27 cellular contexts compared by ENCODE assay signal in the genomic region with DNA sequence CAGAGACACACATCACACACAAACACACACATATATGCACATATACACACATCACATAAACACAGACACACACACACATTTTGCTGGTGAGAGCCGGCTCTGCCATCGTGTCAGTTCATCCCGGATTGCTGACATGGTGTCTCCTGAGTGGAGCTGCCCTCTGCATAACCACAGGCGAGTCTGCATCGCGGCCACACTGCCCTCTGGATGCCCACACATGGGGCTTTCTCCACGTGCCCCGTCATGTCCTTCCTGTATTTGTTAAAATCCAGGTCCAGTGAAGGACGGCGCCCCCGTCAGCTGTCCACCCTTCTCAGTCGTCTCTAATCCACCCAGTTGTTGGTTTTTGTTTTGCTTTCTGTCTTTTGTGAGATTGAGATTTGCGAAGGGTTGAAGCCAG. TPM values are rescaled to one million over a fixed set of nuclear protein-coding genes. Genes with fewer than 3 reads are reported as not detected.
DNase-seq lines count a peak whose midpoint lies in the region; ATAC-seq and TF ChIP-seq lines count a peak whose summit lies in the region.
"Had no signal": no experiment of that assay in that cellular context is flagged by ENCODE, and none has a peak within 500 bp of the region (broad histone marks: within the 10 kb centered on the region; RNA-seq: fewer than 3 reads in every experiment).

No MANE protein-coding gene starts in this region.

- H3K27ac ChIP-seq in dorsolateral prefrontal cortex (peak overlapping the region in 52 of 59 donors; percentile 4 to 97 (median 73)), osteoblast (ENCODE audit: low read depth, low read length) (no peak overlapping the region), aorta (ENCODE audit: low read depth in 1 of 2, low read length in 2 of 2) (no peak overlapping the region)
- H3K27ac ChIP-seq: BLaER1 treated with 17β-estradiol and CSF1 and Interleukin-3, amounts not matched to agents 10 nM and 100 nM; HL-60; Peyer's patch; SJSA1 had no signal

- no peak for ATAC-seq in left cardiac atrium
- no peak for ATAC-seq in aorta (ENCODE audit: low FRiP score)
- ATAC-seq: CD8-positive, alpha-beta T cell; HCT116; HepG2 had no signal

- no peaks in the 10 kb centered on the region for H3K79me2 ChIP-seq in osteoblast (ENCODE audit: insufficient read depth, low read length)

- peaks cover 2% of the 10 kb centered on the region for H3K9me3 ChIP-seq in osteoblast (ENCODE audit: low read depth, low read length)
- H3K9me3 ChIP-seq in aorta (ENCODE audit: control insufficient read depth, low read length): no peaks in the 10 kb centered on the region
- H3K9me3 ChIP-seq: Peyer's patch, SJSA1 had no signal

- DNase-seq in left cardiac atrium: peak; percentile 22
- DNase-seq in cardiac septum (ENCODE audit: low spot score): no peak
- peak in 6 of 10 donors; percentile 4 to 44 (median 36) for DNase-seq in dorsolateral prefrontal cortex
- peak; percentile 65 for DNase-seq in osteoblast (ENCODE audit: insufficient read length, low spot score, missing footprints)
- peak; percentile 38 for DNase-seq in aorta
- no peak for DNase-seq in medulla oblongata (ENCODE audit: extremely low spot score)
- DNase-seq in kidney tubule cell (ENCODE audit: low spot score): no peak
- DNase-seq in NCI-H1694 (lab: John Stamatoyannopoulos, UW): no peak
- DNase-seq: 8988T; Calu3; CD8-positive, alpha-beta T cell; DMS153; KBM-7; NCI-H1092 treated with DMSO at 0.1 percent for 48 hours; NCI-H1436 treated with DMSO at 0.1 percent for 48 hours; NCI-H2029 treated with DMSO at 0.1 percent for 48 hours; NCI-H2171; NCI-H524 treated with DMSO at 0.1 percent for 48 hours; NCI-H82; Peyer's patch had no signal

- H3K27me3 ChIP-seq in dorsolateral prefrontal cortex (no peaks in the 10 kb centered on the region), osteoblast (ENCODE audit: insufficient read depth, low read length) (peaks cover 59% of the 10 kb centered on the region), aorta (ENCODE audit: control insufficient read depth in 1 of 2, insufficient read depth in 2 of 2, low read length in 1 of 2) (no peaks in the 10 kb centered on the region)
- H3K27me3 ChIP-seq: BLaER1 treated with 17β-estradiol and CSF1 and Interleukin-3, amounts not matched to agents 10 nM and 100 nM; Peyer's patch had no signal

- H2AFZ ChIP-seq in osteoblast (ENCODE audit: low read length): no peak overlapping the region

- intact Hi-C loops in left cardiac atrium (cut with DNase I) (no loop called here), cardiac septum (cut with DNase I) (no loop called here), dorsolateral prefrontal cortex (cut with DNase I) (no loop called here), aorta (cut with DNase I) (no loop called here)

- H4K20me1 ChIP-seq in osteoblast (ENCODE audit: insufficient read depth, low read length): no peaks in the 10 kb centered on the region

- no peak overlapping the region for H3K4me2 ChIP-seq in osteoblast (ENCODE audit: insufficient read depth, low read length)
- H3K4me2 ChIP-seq: BLaER1 treated with 17β-estradiol and CSF1 and Interleukin-3, amounts not matched to agents 10 nM and 100 nM had no signal

- H3K4me3 ChIP-seq in dorsolateral prefrontal cortex (peak overlapping the region in 20 of 59 donors; percentile 1 to 59 (median 16)), osteoblast (ENCODE audit: insufficient read depth, low read length) (no peak overlapping the region), aorta (ENCODE audit: low read length in 2 of 2) (no peak overlapping the region)
- H3K4me3 ChIP-seq: BLaER1 treated with 17β-estradiol and CSF1 and Interleukin-3, amounts not matched to agents 10 nM and 100 nM; Peyer's patch; SJSA1 had no signal

- TF ChIP-seq CTCF in dorsolateral prefrontal cortex (IDR thresholded peaks at IDR 0.05 in 54 of 56, conservative IDR thresholded peaks at IDR 0.05 in 2 of 56; ENCODE audit: low read depth in 1 of 56, partially characterized antibody in 56 of 56) (no peak), osteoblast (IDR thresholded peaks at IDR 0.05; ENCODE audit: extremely low read depth, low read depth, low read length) (no peak)

- no peaks in the 10 kb centered on the region for H3K36me3 ChIP-seq in osteoblast (ENCODE audit: insufficient read depth, low read length)
- no peaks in the 10 kb centered on the region for H3K36me3 ChIP-seq in aorta (ENCODE audit: control insufficient read depth in 1 of 2, insufficient read depth in 2 of 2, low read length in 1 of 2)
- H3K36me3 ChIP-seq: BLaER1 treated with 17β-estradiol and CSF1 and Interleukin-3, amounts not matched to agents 10 nM and 100 nM; Peyer's patch; SJSA1 had no signal

- no peaks in the 10 kb centered on the region for H3K4me1 ChIP-seq in osteoblast (ENCODE audit: insufficient read depth, low read length)
- no peaks in the 10 kb centered on the region for H3K4me1 ChIP-seq in aorta (ENCODE audit: control insufficient read depth in 1 of 2, insufficient read depth in 2 of 2, low read length in 2 of 2)
- H3K4me1 ChIP-seq: BLaER1 treated with 17β-estradiol and CSF1 and Interleukin-3, amounts not matched to agents 10 nM and 100 nM; Peyer's patch; SJSA1 had no signal

- WGBS in aorta, 2 donors: 89 to 91% methylated on average over 13 of the region's 13 CpGs

RNA-seq across cellular contexts. Expression of a gene that starts 52.6 kb away (rescaled TPM):
- under 1 TPM; 0.16 to 0.29 TPM for total RNA-seq in left cardiac atrium
- 0.46 TPM for total RNA-seq in cardiac septum
- total RNA-seq in dorsolateral prefrontal cortex: 1 to 10 TPM in 87 of 120 experiments, under 1 TPM in 32, not detected in 1; 0.19 to 4.5 (median 1.5) TPM
- total RNA-seq in osteoblast: under 0.01 TPM in 1 of 2 replicates, not detected in the other
- under 1 TPM in 1 of 2 donors, not detected in 1; 0.69 TPM for total RNA-seq in aorta
- under 1 TPM in 1 of 2 donors, not detected in 1; 0.08 TPM for polyA plus RNA-seq in aorta
- total RNA-seq: Calu3; CD8-positive, alpha-beta T cell; HT-29; OCI-LY7; SJSA1 had no signal

Comparison
In these comparisons a context has a peak if more than half of its experiments do, and no peak if none do; other contexts are left out.
1. DNase-seq: peak in left cardiac atrium (single experiment), dorsolateral prefrontal cortex (6 of 10), osteoblast (single experiment) and aorta (2 of 2); none in cardiac septum (single experiment), medulla oblongata (single experiment), kidney tubule cell (single experiment) and NCI-H1694 (single experiment).
2. H3K27ac ChIP-seq: peak in dorsolateral prefrontal cortex (52 of 59); none in osteoblast (single experiment) and aorta (0 of 2).